ENCODE assay signal across 1 cellular context in the genomic region with DNA sequence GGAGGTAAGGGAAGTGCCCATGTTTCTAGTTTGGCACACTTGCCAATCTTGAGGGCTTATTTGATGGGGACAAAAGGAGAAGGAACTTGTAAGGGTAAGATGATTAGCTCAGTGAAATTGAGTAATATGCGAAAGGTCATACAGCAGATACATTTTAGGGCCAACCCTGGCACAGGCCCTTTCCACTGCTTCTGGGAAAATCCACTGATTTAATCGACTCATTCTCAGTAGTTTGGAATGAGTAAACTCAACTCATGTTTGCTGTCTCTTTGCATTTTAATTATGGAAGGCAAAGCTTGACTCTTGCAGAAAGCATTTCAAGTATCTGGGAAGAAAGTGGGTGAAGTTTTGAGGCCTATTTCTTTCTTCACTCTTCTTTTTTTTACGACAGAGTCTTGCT.
TF ChIP-seq lines count a peak whose summit lies in the region.

No MANE protein-coding gene starts in this region.

TF ChIP-seq in SK-N-SH, 30 proteins besides CTCF, POLR2A, EP300 and RAD21 (continued from another document):
- TF ChIP-seq REST (IDR thresholded peaks at IDR 0.05; ENCODE audit: low read depth, low read length) (no peak), RCOR1 (IDR thresholded peaks at IDR 0.05; ENCODE audit: low read length) (no peak), POLR2AphosphoS5 (IDR thresholded peaks at IDR 0.05; ENCODE audit: low read depth, low read length) (peak; percentile 62; the same call in 1 of the 2 replicates), FOXJ3 (CRISPR knock-in tag; IDR thresholded peaks at IDR 0.05) (no peak), SIN3A (IDR thresholded peaks at IDR 0.05; ENCODE audit: borderline replicate concordance, low read depth, low read length) (0 out of 2 replicates have a peak, but pooled peaks have one; percentile 19), GABPA (IDR thresholded peaks at IDR 0.05; ENCODE audit: low read depth) (no peak), RXRA (IDR thresholded peaks at IDR 0.05; ENCODE audit: borderline replicate concordance, low read depth) (peak; percentile 40; the same call in 1 of the 2 replicates), JUND (IDR thresholded peaks at IDR 0.05) (peak; percentile 69), TCF12 (IDR thresholded peaks at IDR 0.05) (peak; percentile 70), RFX5 (IDR thresholded peaks at IDR 0.05; ENCODE audit: low read length) (no peak), FOSL2 (IDR thresholded peaks at IDR 0.05; ENCODE audit: borderline replicate concordance, low read depth) (peak; percentile 65; the same call in 1 of the 2 replicates)
